In genomic region chr5:114362977-114363721, GRCh38 we compare ENCODE assay signal across 9 cellular contexts. TPM values are rescaled to one million over a fixed set of nuclear protein-coding genes. Genes with fewer than 3 reads are reported as not detected.
DNase-seq lines count a peak whose midpoint lies in the region; ATAC-seq and TF ChIP-seq lines count a peak whose summit lies in the region.
"Had no signal": no experiment of that assay in that cellular context is flagged by ENCODE, and none has a peak within 500 bp of the region (broad histone marks: within the 10 kb centered on the region; RNA-seq: fewer than 3 reads in every experiment).

No MANE protein-coding gene starts in this region.

- 0% methylated on average over 61 of the region's 61 CpGs for WGBS in ectodermal cell, 2 experiments

- H3K27me3 Mint-ChIP-seq in Caco-2 (ENCODE audit: insufficient read depth, unreplicated experiment), result peaks cover 26% of the 10 kb centered on the region
- peaks cover 30% of the 10 kb centered on the region for H3K27me3 Mint-ChIP-seq in IgD-negative memory B cell
- peaks cover 44 to 65% (median 45%) of the 10 kb centered on the region in 5 donors for H3K27me3 Mint-ChIP-seq in naive thymus-derived CD4-positive, alpha-beta T cell

- H3K4me1 Mint-ChIP-seq in Caco-2 (ENCODE audit: low read depth, unreplicated experiment), result peaks cover 5% of the 10 kb centered on the region
- peaks cover 0 to 14% (median 8%) of the 10 kb centered on the region in 3 donors for H3K4me1 Mint-ChIP-seq in IgD-negative memory B cell
- peaks cover 0 to 11% (median 5%) of the 10 kb centered on the region in 7 donors for H3K4me1 Mint-ChIP-seq in naive thymus-derived CD4-positive, alpha-beta T cell

- H3K4me1 ChIP-seq in Caco-2, result no peaks in the 10 kb centered on the region
- peaks cover 9% of the 10 kb centered on the region for H3K4me1 ChIP-seq in ectodermal cell (ENCODE audit: control insufficient read depth, insufficient read depth, low read length)
- peaks cover 0 to 31% of the 10 kb centered on the region in 2 donors for H3K4me1 ChIP-seq in muscle layer of duodenum (ENCODE audit: control insufficient read depth in 1 of 2, insufficient read depth in 2 of 2, low read length in 2 of 2)
- H3K4me1 ChIP-seq in naive thymus-derived CD4-positive, alpha-beta T cell (ENCODE audit: control insufficient read depth in 2 of 2, insufficient read depth in 2 of 2, low read length in 2 of 2), result no peaks in the 10 kb centered on the region

- H3K36me3 Mint-ChIP-seq in Caco-2 (ENCODE audit: insufficient read depth, unreplicated experiment) (peaks cover 5% of the 10 kb centered on the region), IgD-negative memory B cell (no peaks in the 10 kb centered on the region)
- H3K36me3 Mint-ChIP-seq in naive thymus-derived CD4-positive, alpha-beta T cell, result no peaks in the 10 kb centered on the region

- H3K36me3 ChIP-seq in Caco-2 (ENCODE audit: control insufficient read depth, insufficient read depth, low read length) (no peaks in the 10 kb centered on the region), ectodermal cell (ENCODE audit: control insufficient read depth, insufficient read depth, low read length) (no peaks in the 10 kb centered on the region), muscle layer of duodenum (ENCODE audit: control insufficient read depth in 1 of 2, insufficient read depth in 2 of 2, low read length in 2 of 2) (no peaks in the 10 kb centered on the region)
- no peaks in the 10 kb centered on the region for H3K36me3 ChIP-seq in naive thymus-derived CD4-positive, alpha-beta T cell (ENCODE audit: control insufficient read depth in 2 of 3, insufficient read depth in 3 of 3, low read length in 3 of 3)

- POLR2A ChIA-PET in Caco-2 (lab: Charles Lee), result no interaction called here
- POLR2A ChIA-PET in naive thymus-derived CD4-positive, alpha-beta T cell (lab: Charles Lee), result no interaction called here

- H3K27me3 ChIP-seq in Caco-2 (replicated peaks; ENCODE audit: control insufficient read depth, insufficient read depth, low read length), result no peaks in the 10 kb centered on the region
- H3K27me3 ChIP-seq in ectodermal cell (ENCODE audit: control insufficient read depth, insufficient read depth, low read length, poor library complexity, severe bottlenecking), result peaks cover 24% of the 10 kb centered on the region
- peaks cover 13% of the 10 kb centered on the region for H3K27me3 ChIP-seq in muscle layer of duodenum (ENCODE audit: low read depth, low read length)
- no peaks in the 10 kb centered on the region for H3K27me3 ChIP-seq in naive thymus-derived CD4-positive, alpha-beta T cell (ENCODE audit: control insufficient read depth in 2 of 2, insufficient read depth in 2 of 2, low read length in 2 of 2)

- H3K27ac Mint-ChIP-seq in Caco-2 (ENCODE audit: unreplicated experiment) (no peak overlapping the region), IgD-negative memory B cell (no peak overlapping the region)
- no peak overlapping the region for H3K27ac Mint-ChIP-seq in naive thymus-derived CD4-positive, alpha-beta T cell
- H3K27ac Mint-ChIP-seq: activated naive CD4-positive, alpha-beta T cell treated with anti-CD3 and anti-CD28 coated beads, Interleukin-2, amount 50 U/mL, for 24 hours had no signal

- H3K9me3 ChIP-seq in Caco-2 (no peaks in the 10 kb centered on the region; the same call in 1 of the 2 replicates), ectodermal cell (ENCODE audit: control insufficient read depth, low read length) (no peaks in the 10 kb centered on the region), muscle layer of duodenum (ENCODE audit: control insufficient read depth in 1 of 2, low read length in 2 of 2) (no peaks in the 10 kb centered on the region)
- H3K9me3 ChIP-seq in naive thymus-derived CD4-positive, alpha-beta T cell (ENCODE audit: control insufficient read depth in 2 of 3, low read length in 3 of 3), result no peaks in the 10 kb centered on the region

- no peaks in the 10 kb centered on the region for H3K9me3 Mint-ChIP-seq in Caco-2 (ENCODE audit: unreplicated experiment)
- no peaks in the 10 kb centered on the region for H3K9me3 Mint-ChIP-seq in IgD-negative memory B cell
- peaks cover 0 to 11% (median 1%) of the 10 kb centered on the region in 11 donors for H3K9me3 Mint-ChIP-seq in naive thymus-derived CD4-positive, alpha-beta T cell

- CTCF ChIA-PET in Caco-2 (lab: Charles Lee), result no interaction called here
- CTCF ChIA-PET in naive thymus-derived CD4-positive, alpha-beta T cell (lab: Charles Lee), result no interaction called here

- H3K4me3 Mint-ChIP-seq in Caco-2 (ENCODE audit: unreplicated experiment) (peak overlapping the region; percentile 84), IgD-negative memory B cell (peak overlapping the region; percentile 10 to 87 (median 36))
- no peak overlapping the region for H3K4me3 Mint-ChIP-seq in naive thymus-derived CD4-positive, alpha-beta T cell
- H3K4me3 Mint-ChIP-seq: activated naive CD4-positive, alpha-beta T cell treated with anti-CD3 and anti-CD28 coated beads, Interleukin-2, amount 50 U/mL, for 24 hours had no signal

- H3K4me3 ChIP-seq in Caco-2 (ENCODE audit: low read depth, low read length) (no peak overlapping the region), ectodermal cell (ENCODE audit: insufficient read depth, low read depth, low read length) (peak overlapping the region; percentile 79), muscle layer of duodenum (ENCODE audit: low read depth in 1 of 2, low read length in 2 of 2) (peak overlapping the region; percentile 40 to 93)
- no peak overlapping the region for H3K4me3 ChIP-seq in naive thymus-derived CD4-positive, alpha-beta T cell (ENCODE audit: low read length)

- DNase-seq in Caco-2 (no peak), RKO (ENCODE audit: low spot score) (no peak), omental fat pad (ENCODE audit: low spot score) (no peak)
- DNase-seq in naive thymus-derived CD4-positive, alpha-beta T cell, result no peak

- intact Hi-C loops in Caco-2 (cut with micrococcal nuclease; ENCODE audit: unreplicated experiment), result no loop called here
- intact Hi-C loops in naive thymus-derived CD4-positive, alpha-beta T cell (cut with micrococcal nuclease), result no loop called here

- no peak for TF ChIP-seq CTCF in Caco-2 (IDR thresholded peaks at IDR 0.05; ENCODE audit: insufficient read depth in 1 of 2, low read depth in 1 of 2, low read length in 1 of 2, severe bottlenecking in 1 of 2, unreplicated experiment in 1 of 2)
- no peak for TF ChIP-seq CTCF in omental fat pad (IDR thresholded peaks at IDR 0.05)

- BruUV-seq in Caco-2 (replicated peaks; lab: Mats Ljungman, UMichigan), result no TSS peak

- ATAC-seq in omental fat pad (ENCODE audit: low FRiP score), result no peak
- no peak for ATAC-seq in naive thymus-derived CD4-positive, alpha-beta T cell
- ATAC-seq in HG03469 (IDR thresholded peaks at IDR 0.05; ENCODE audit: unreplicated experiment), result no peak

- no peak overlapping the region for H3K27ac ChIP-seq in ectodermal cell (ENCODE audit: insufficient read depth, low read depth, low read length, poor library complexity, severe bottlenecking)
- H3K27ac ChIP-seq in muscle layer of duodenum (ENCODE audit: low read length), result no peak overlapping the region
- H3K27ac ChIP-seq in naive thymus-derived CD4-positive, alpha-beta T cell (ENCODE audit: low read depth, low read length), result no peak overlapping the region

RNA-seq across cellular contexts. Expression of gene KCNN2, which starts 1.3 kb away (rescaled TPM):
- 0.27 TPM in 1 of 2 replicates, not detected in the other for total RNA-seq in Caco-2 (2022)
- not detected for polyA plus RNA-seq in IgD-negative memory B cell
- polyA plus RNA-seq in ectodermal cell (2013, experiment 1 of 4), result 8.6 TPM
- 8.3 TPM for polyA plus RNA-seq in ectodermal cell (2013, experiment 2 of 4)
- polyA plus RNA-seq in ectodermal cell (2013, experiment 3 of 4), result 7.5 TPM
- polyA plus RNA-seq in ectodermal cell (2013, experiment 4 of 4), result 7.5 TPM
- total RNA-seq in omental fat pad, result 1 to 10 TPM in 1 of 4 donors, under 1 TPM in 2, not detected in 1; 0.19 to 1.4 (median 0.19) TPM
- not detected for total RNA-seq in naive thymus-derived CD4-positive, alpha-beta T cell
- polyA plus RNA-seq in naive thymus-derived CD4-positive, alpha-beta T cell, result not detected

Comparison
In these comparisons a context has a peak if more than half of its experiments do, and no peak if none do; other contexts are left out.
1. H3K4me3 ChIP-seq: peak in ectodermal cell (single experiment) and muscle layer of duodenum (2 of 2); none in Caco-2 (single experiment) and naive thymus-derived CD4-positive, alpha-beta T cell (single experiment).
2. H3K4me3 Mint-ChIP-seq: peak in Caco-2 (single experiment) and IgD-negative memory B cell (4 of 4); none in naive thymus-derived CD4-positive, alpha-beta T cell (0 of 10).